In genomic region chr5:177105546-177106476, GRCh38 we compare ENCODE assay signal across 1 cellular context.
TF ChIP-seq lines count a peak whose summit lies in the region.

No MANE protein-coding gene starts in this region.

TF ChIP-seq in H1, 55 proteins besides CTCF, POLR2A, EP300 and RAD21:
- TF ChIP-seq TAF7 (optimal IDR thresholded peaks at IDR 0.05; ENCODE audit: borderline replicate concordance, low read depth, low read length) (no peak), RFX5 (IDR thresholded peaks at IDR 0.05; ENCODE audit: borderline replicate concordance, low read depth, low read length) (no peak), RXRA (IDR thresholded peaks at IDR 0.05; ENCODE audit: insufficient read depth, low read depth, low read length) (no peak), E2F6 (IDR thresholded peaks at IDR 0.05) (no peak), CHD1 (IDR thresholded peaks at IDR 0.05; ENCODE audit: low read depth, low read length) (no peak), TEAD4 (IDR thresholded peaks at IDR 0.05; ENCODE audit: low read depth, low read length) (no peak), PHF8 (conservative IDR thresholded peaks at IDR 0.05; ENCODE audit: low read depth, low read length) (no peak), HDAC6 (IDR thresholded peaks at IDR 0.05; ENCODE audit: low read depth, low read length) (no peak), ASH2L (IDR thresholded peaks at IDR 0.05; ENCODE audit: low read length) (no peak), ATF3 (IDR thresholded peaks at IDR 0.05; ENCODE audit: insufficient read depth, low read depth, low read length) (no peak), SP4 (IDR thresholded peaks at IDR 0.05; ENCODE audit: low read length) (no peak)
